8 cellular contexts compared by ENCODE assay signal in the genomic region with DNA sequence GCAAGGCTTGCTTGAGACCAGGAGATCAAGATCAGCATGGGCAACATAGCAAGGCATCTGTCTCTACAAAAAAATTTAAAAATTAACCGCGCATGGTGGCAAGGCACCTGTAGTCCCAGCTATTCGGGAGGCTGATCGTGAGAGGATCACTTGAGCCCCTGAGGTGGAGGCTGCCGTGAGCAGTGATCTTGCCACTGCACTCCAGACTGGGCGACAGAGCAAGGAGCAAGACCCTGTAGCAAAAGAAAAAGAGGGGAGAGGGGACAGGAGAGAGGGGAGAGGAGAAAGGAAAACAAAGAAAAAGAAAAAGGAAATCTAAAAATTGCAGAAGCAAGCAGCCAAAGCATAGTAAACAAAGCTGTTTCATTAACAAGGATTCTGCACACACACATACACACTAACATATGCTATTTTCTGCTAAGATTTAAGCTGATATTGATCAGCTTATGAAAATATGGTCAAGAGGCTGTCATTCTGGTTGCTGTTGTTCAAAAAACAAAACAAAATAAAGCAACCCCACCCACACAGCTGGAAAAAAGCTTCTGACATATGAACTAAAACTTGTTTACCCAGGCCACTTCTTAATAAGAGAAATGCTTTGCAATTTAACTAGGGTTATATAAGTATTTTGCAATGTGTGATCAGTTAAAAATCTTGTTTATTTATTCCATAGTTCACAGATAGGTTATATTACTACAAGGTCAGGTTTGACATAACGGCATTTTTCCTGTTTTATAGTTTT.
DNase-seq lines count a peak whose midpoint lies in the region; ATAC-seq and TF ChIP-seq lines count a peak whose summit lies in the region.

No MANE protein-coding gene starts in this region.

- H3K4me1 ChIP-seq in BLaER1 treated with 17β-estradiol and CSF1 and Interleukin-3, amounts not matched to agents 10 nM and 100 nM, result peaks cover 11 to 31% (median 24%) of the 10 kb centered on the region in 10 experiments
- H3K4me1 ChIP-seq in duodenal mucosa (ENCODE audit: control insufficient read depth in 1 of 2, insufficient read depth in 2 of 2, low read length in 2 of 2) (peaks cover 11 to 13% of the 10 kb centered on the region in 2 donors), neutrophil (ENCODE audit: control insufficient read depth in 1 of 2, insufficient read depth in 1 of 2, low read depth in 1 of 2, low read length in 1 of 2) (peaks cover 30% of the 10 kb centered on the region in 2 experiments)

- peak overlapping the region; percentile 73 to 93 (median 76) for H3K4me3 ChIP-seq in BLaER1 treated with 17β-estradiol and CSF1 and Interleukin-3, amounts not matched to agents 10 nM and 100 nM
- H3K4me3 ChIP-seq in NB4 (ENCODE audit: low read depth, low read length) (peak overlapping the region; percentile 87), duodenal mucosa (ENCODE audit: low read depth in 1 of 2, low read length in 2 of 2) (peak overlapping the region; percentile 68 to 81), neutrophil (ENCODE audit: low read depth in 1 of 2, low read length in 1 of 2) (peak overlapping the region; percentile 10 to 96)

- TF ChIP-seq CTCF in NB4 (IDR thresholded peaks at IDR 0.05; ENCODE audit: low read depth, low read length), result no peak
- TF ChIP-seq CTCF in neutrophil (IDR thresholded peaks at IDR 0.05), result no peak

- H4K20me1 ChIP-seq in BLaER1 treated with 17β-estradiol and CSF1 and Interleukin-3, amounts not matched to agents 10 nM and 100 nM, result peaks cover 0 to 48% (median 0%) of the 10 kb centered on the region in 11 experiments; a peak in 5 of 22 replicates

- no peaks in the 10 kb centered on the region for H3K9me3 ChIP-seq in BLaER1 treated with 17β-estradiol and CSF1 and Interleukin-3, amounts not matched to agents 10 nM and 100 nM (replicated peaks in 1 of 11)
- no peaks in the 10 kb centered on the region for H3K9me3 ChIP-seq in duodenal mucosa (ENCODE audit: control insufficient read depth in 1 of 2, low read length in 2 of 2)
- no peaks in the 10 kb centered on the region for H3K9me3 ChIP-seq in neutrophil

- peaks cover 5 to 41% (median 15%) of the 10 kb centered on the region in 11 experiments; a peak in 17 of 22 replicates for H3K36me3 ChIP-seq in BLaER1 treated with 17β-estradiol and CSF1 and Interleukin-3, amounts not matched to agents 10 nM and 100 nM
- H3K36me3 ChIP-seq in duodenal mucosa (ENCODE audit: control insufficient read depth in 1 of 2, insufficient read depth in 2 of 2, low read length in 2 of 2) (no peaks in the 10 kb centered on the region), neutrophil (peaks cover 17% of the 10 kb centered on the region)

- H3K4me2 ChIP-seq in BLaER1 treated with 17β-estradiol and CSF1 and Interleukin-3, amounts not matched to agents 10 nM and 100 nM, result peak overlapping the region; percentile 76 to 94 (median 90)

- TF ChIP-seq POLR2A in NB4 (IDR thresholded peaks at IDR 0.05; ENCODE audit: extremely low read depth, insufficient read length), result no peak

- DNase-seq in NB4 (ENCODE audit: low read depth), result no peak
- DNase-seq in NCI-H1048 (lab: John Stamatoyannopoulos, UW), result no peak
- no peak for DNase-seq in NCI-H524 (lab: John Stamatoyannopoulos, UW)

- H3K27me3 ChIP-seq in BLaER1 treated with 17β-estradiol and CSF1 and Interleukin-3, amounts not matched to agents 10 nM and 100 nM, result no peaks in the 10 kb centered on the region
- no peaks in the 10 kb centered on the region for H3K27me3 ChIP-seq in duodenal mucosa (ENCODE audit: control insufficient read depth in 1 of 2, insufficient read depth in 2 of 2, low read length in 2 of 2)
- H3K27me3 ChIP-seq in neutrophil, result no peaks in the 10 kb centered on the region

- peak overlapping the region; percentile 14 to 91 (median 79); a peak in 17 of 22 replicates for H3K27ac ChIP-seq in BLaER1 treated with 17β-estradiol and CSF1 and Interleukin-3, amounts not matched to agents 10 nM and 100 nM
- H3K27ac ChIP-seq in duodenal mucosa (ENCODE audit: low read depth, low read length), result no peak overlapping the region
- H3K27ac ChIP-seq in neutrophil, result peak overlapping the region; percentile 92

- ATAC-seq in HG02763 (IDR thresholded peaks at IDR 0.05; ENCODE audit: unreplicated experiment) (no peak), GM18861 (IDR thresholded peaks at IDR 0.05; ENCODE audit: unreplicated experiment) (no peak)

- peak overlapping the region; percentile 35 to 91 (median 85); a peak in 21 of 22 replicates for H3K9ac ChIP-seq in BLaER1 treated with 17β-estradiol and CSF1 and Interleukin-3, amounts not matched to agents 10 nM and 100 nM
- peak overlapping the region; percentile 38 to 75 for H3K9ac ChIP-seq in duodenal mucosa (ENCODE audit: low read depth in 1 of 2, low read length in 2 of 2)
